In genomic region chr3:138608322-138609214, GRCh38 we compare ENCODE assay signal across 8 cellular contexts. TPM values are rescaled to one million over a fixed set of nuclear protein-coding genes. Genes with fewer than 3 reads are reported as not detected.
DNase-seq lines count a peak whose midpoint lies in the region; ATAC-seq and FAIRE-seq lines count a peak whose summit lies in the region.

A gene with protein sequence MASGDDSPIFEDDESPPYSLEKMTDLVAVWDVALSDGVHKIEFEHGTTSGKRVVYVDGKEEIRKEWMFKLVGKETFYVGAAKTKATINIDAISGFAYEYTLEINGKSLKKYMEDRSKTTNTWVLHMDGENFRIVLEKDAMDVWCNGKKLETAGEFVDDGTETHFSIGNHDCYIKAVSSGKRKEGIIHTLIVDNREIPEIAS (plus strand): TSS chr3:138608771. CDS start chr3:138619727, 10,956 bp downstream.

- H3K4me3 ChIP-seq in CD4-positive, alpha-beta memory T cell (ENCODE audit: low read length in 2 of 2), result peak within 1 kb of the TSS; percentile 45 to 48
- H3K4me3 ChIP-seq in muscle layer of duodenum (ENCODE audit: low read depth in 1 of 2, low read length in 2 of 2), result peak within 1 kb of the TSS; percentile 72 to 85

- H3K36me3 ChIP-seq in CD4-positive, alpha-beta memory T cell (ENCODE audit: insufficient read depth, low read length), result no peaks in the 10 kb centered on the region
- H3K36me3 ChIP-seq in muscle layer of duodenum (ENCODE audit: control insufficient read depth in 1 of 2, insufficient read depth in 2 of 2, low read length in 2 of 2), result no peaks in the 10 kb centered on the region

- peaks cover 9 to 23% (median 16%) of the 10 kb centered on the region in 4 donors for H3K4me1 Mint-ChIP-seq in CD4-positive, alpha-beta memory T cell
- H3K4me1 Mint-ChIP-seq in activated T-cell treated with anti-CD3 and anti-CD28 coated beads, Interleukin-2, amount 50 U/mL, for 24 hours (ENCODE audit: low read depth), result peaks cover 17% of the 10 kb centered on the region

- H3K4me1 ChIP-seq in CD4-positive, alpha-beta memory T cell (ENCODE audit: insufficient read depth, low read length), result peaks cover 13% of the 10 kb centered on the region
- H3K4me1 ChIP-seq in muscle layer of duodenum (ENCODE audit: control insufficient read depth in 1 of 2, insufficient read depth in 2 of 2, low read length in 2 of 2), result peaks cover 0 to 5% of the 10 kb centered on the region in 2 donors

- H3K9me3 ChIP-seq in CD4-positive, alpha-beta memory T cell (ENCODE audit: control insufficient read depth in 1 of 2, low read length in 2 of 2), result no peaks in the 10 kb centered on the region
- no peaks in the 10 kb centered on the region for H3K9me3 ChIP-seq in muscle layer of duodenum (ENCODE audit: control insufficient read depth in 1 of 2, low read length in 2 of 2)

- peak within 1 kb of the TSS; percentile 93 to 100 (median 96) for H3K27ac Mint-ChIP-seq in CD4-positive, alpha-beta memory T cell
- H3K27ac Mint-ChIP-seq in activated T-cell treated with anti-CD3 and anti-CD28 coated beads, Interleukin-2, amount 50 U/mL, for 24 hours, result peak within 1 kb of the TSS; percentile 92

- peak within 1 kb of the TSS; percentile 67 for H3K27ac ChIP-seq in CD4-positive, alpha-beta memory T cell (ENCODE audit: low read depth, low read length)
- peak within 1 kb of the TSS; percentile 89 for H3K27ac ChIP-seq in muscle layer of duodenum (ENCODE audit: low read length)

- peak within 1 kb of the TSS; percentile 87 to 99 (median 88) for H3K4me3 Mint-ChIP-seq in CD4-positive, alpha-beta memory T cell
- peak within 1 kb of the TSS; percentile 79 for H3K4me3 Mint-ChIP-seq in activated T-cell treated with anti-CD3 and anti-CD28 coated beads, Interleukin-2, amount 50 U/mL, for 24 hours

- H3K27me3 ChIP-seq in CD4-positive, alpha-beta memory T cell (ENCODE audit: insufficient read depth, low read length), result no peaks in the 10 kb centered on the region
- no peaks in the 10 kb centered on the region for H3K27me3 ChIP-seq in muscle layer of duodenum (ENCODE audit: low read depth, low read length)

- POLR2A ChIA-PET in CD4-positive, alpha-beta memory T cell (lab: Charles Lee; ENCODE audit: partially characterized antibody), result interaction anchor here (0.6 to 4.9 kb wide), 9 partner anchors 14 to 422 kb away, joined by 3 to 45 read pairs (median 3); partner anchors contain the start of genes ARMC8 and CEP70

- ATAC-seq in HG03432 (IDR thresholded peaks at IDR 0.05; ENCODE audit: unreplicated experiment), result peak; percentile 83
- ATAC-seq in esophagus mucosa, result peak; percentile 82

- intact Hi-C loops in CD4-positive, alpha-beta memory T cell (cut with micrococcal nuclease), result loop anchor here (1.0 to 5.0 kb wide), 3 partner anchors 14 to 226 kb away; partner anchors contain the start of genes CEP70 and PIK3CB

- FAIRE-seq in GM19239 (lab: Jason Lieb, UNC), result peak; percentile 88

- H3K9me3 Mint-ChIP-seq in CD4-positive, alpha-beta memory T cell, result peaks cover 0 to 12% (median under 1%) of the 10 kb centered on the region in 8 donors
- H3K9me3 Mint-ChIP-seq in activated T-cell treated with anti-CD3 and anti-CD28 coated beads, Interleukin-2, amount 50 U/mL, for 24 hours, result no peaks in the 10 kb centered on the region

- DNase-seq in CD4-positive, alpha-beta memory T cell, result peak; percentile 71 to 84 (median 78)
- DNase-seq in GM19239 (ENCODE audit: insufficient read length, low spot score) (peak; percentile 49), NOMO-1 (lab: John Stamatoyannopoulos, UW; ENCODE audit: unreplicated experiment in 2 of 2) (peak; percentile 40 to 67)
- peak; percentile 86 for DNase-seq in activated T-cell treated with anti-CD3 and anti-CD28 coated beads, Interleukin-2, amount 50 U/mL, for 24 hours
- DNase-seq in stimulated activated CD8-positive, alpha-beta memory T cell treated with anti-CD3 and anti-CD28 coated beads, Interleukin-7, amount 100 ng/mL, for 24 hours (ENCODE audit: low read depth), result peak; percentile 38

- CTCF ChIA-PET in CD4-positive, alpha-beta memory T cell (lab: Charles Lee; ENCODE audit: partially characterized antibody), result interaction anchor here (1.1 to 1.9 kb wide), 2 partner anchors 14 to 315 kb away, joined by 3 to 13 read pairs; partner anchors contain the start of gene CEP70

- H3K36me3 Mint-ChIP-seq in CD4-positive, alpha-beta memory T cell, result peaks cover 7 to 10% of the 10 kb centered on the region in 2 donors
- H3K36me3 Mint-ChIP-seq in activated T-cell treated with anti-CD3 and anti-CD28 coated beads, Interleukin-2, amount 50 U/mL, for 24 hours (ENCODE audit: low read depth), result no peaks in the 10 kb centered on the region

- peaks cover 0 to 5% of the 10 kb centered on the region in 2 donors for H3K27me3 Mint-ChIP-seq in CD4-positive, alpha-beta memory T cell
- H3K27me3 Mint-ChIP-seq in activated T-cell treated with anti-CD3 and anti-CD28 coated beads, Interleukin-2, amount 50 U/mL, for 24 hours, result no peaks in the 10 kb centered on the region

RNA-seq across cellular contexts. Expression of the gene that starts here (rescaled TPM):
- total RNA-seq in CD4-positive, alpha-beta memory T cell, result 1 to 10 TPM; 4.6 to 5.0 TPM
- polyA plus RNA-seq in CD4-positive, alpha-beta memory T cell, result 10 to 100 TPM in 1 of 2 donors, 1 to 10 TPM in 1; 7.0 to 11.9 TPM
- total RNA-seq in esophagus mucosa, result 10.7 TPM

Comparison
In these comparisons a context has a peak if more than half of its experiments do, and no peak if none do; other contexts are left out.
1. Peak in every context shown above with its lines: DNase-seq, ATAC-seq, H3K4me3 ChIP-seq and H3K27ac ChIP-seq.